In the genomic region with DNA sequence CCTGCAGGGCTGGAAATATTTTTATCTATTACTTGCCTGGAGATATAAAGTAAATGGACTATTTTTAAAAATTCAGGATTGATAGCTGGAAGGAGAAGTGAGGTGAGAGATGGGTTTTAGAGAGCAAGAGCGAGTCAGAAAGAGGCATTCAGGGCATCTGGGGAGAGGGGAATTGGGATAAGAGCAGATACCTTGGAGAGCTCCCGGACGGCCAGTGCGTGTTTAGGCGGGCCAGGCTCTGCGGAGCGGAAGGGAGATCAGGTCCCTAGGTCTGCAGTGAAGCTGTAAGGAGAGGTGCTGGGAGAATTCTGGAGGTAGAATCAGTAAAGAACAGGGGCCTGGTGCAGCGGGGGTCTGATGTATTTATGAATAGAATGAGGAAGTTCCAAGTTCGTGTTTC, we compare ENCODE assay signal across 9 cellular contexts. TPM values are rescaled to one million over a fixed set of nuclear protein-coding genes. Genes with fewer than 3 reads are reported as not detected.
DNase-seq lines count a peak whose midpoint lies in the region; ATAC-seq and TF ChIP-seq lines count a peak whose summit lies in the region.
"Had no signal": no experiment of that assay in that cellular context is flagged by ENCODE, and none has a peak within 500 bp of the region (broad histone marks: within the 10 kb centered on the region; RNA-seq: fewer than 3 reads in every experiment).

No MANE protein-coding gene starts in this region.

- no peak overlapping the region for H2AFZ ChIP-seq in hepatocyte

- H3K4me1 ChIP-seq in hepatocyte (ENCODE audit: insufficient read depth) (no peaks in the 10 kb centered on the region), uterus (no peaks in the 10 kb centered on the region)

- H3K79me2 ChIP-seq in hepatocyte: no peaks in the 10 kb centered on the region

- H3K27ac ChIP-seq in hepatocyte: no peak overlapping the region
- peak overlapping the region; percentile 27 for H3K27ac ChIP-seq in substantia nigra (ENCODE audit: low read depth, low read length, poor library complexity, severe bottlenecking)
- H3K27ac ChIP-seq in uterus: no peak overlapping the region
- H3K27ac ChIP-seq: thyroid gland had no signal

- no peak for DNase-seq in activated T-cell treated with anti-CD3 and anti-CD28 coated beads, Interleukin-2, amount 50 U/mL, for 72 hours
- DNase-seq in activated T-cell treated with anti-CD3 and anti-CD28 coated beads for 4 hours (no peak), hepatocyte (ENCODE audit: low spot score) (peak; percentile 68), substantia nigra (lab: John Stamatoyannopoulos, UW) (peak in 1 of 49 donors; percentile 23), uterus (no peak)
- DNase-seq in activated T-helper 1 cell treated with anti-CD3 and anti-CD28 coated beads, Interleukin-12 subunit alpha, Interleukin-12 subunit beta, Interleukin-2, Interleukin-4 antibody, amounts not matched to agents 30 ng/mL and 10 ng/mL and 1 ng/mL, durations not matched to agents 14 hours and 24 hours and 36 hours (ENCODE audit: low spot score): no peak
- DNase-seq in activated effector memory CD4-positive, alpha-beta T cell treated with anti-CD3 and anti-CD28 coated beads, Interleukin-2, amount 50 U/mL, for 16 hours: no peak
- DNase-seq: thyroid gland had no signal

- WGBS in hepatocyte (ENCODE audit: low lambda C conversion rate, missing lambda C conversion rate): 9% methylated on average over 9 of the region's 9 CpGs

- no peak overlapping the region for H3K4me2 ChIP-seq in hepatocyte

- H3K27me3 ChIP-seq in hepatocyte (peaks cover 11% of the 10 kb centered on the region), uterus (no peaks in the 10 kb centered on the region)
- H3K27me3 ChIP-seq: thyroid gland had no signal

- ATAC-seq in activated T-cell treated with anti-CD3 and anti-CD28 coated beads, Interleukin-2, amount 50 U/mL, for 72 hours (replicated peaks in 1 of 2): no peak
- ATAC-seq in GM18498 (IDR thresholded peaks at IDR 0.05; ENCODE audit: unreplicated experiment): no peak

- no peaks in the 10 kb centered on the region for H3K9me2 ChIP-seq in hepatocyte (replicated peaks; ENCODE audit: insufficient read depth)

- H4K20me1 ChIP-seq in hepatocyte (ENCODE audit: insufficient read depth, poor library complexity, severe bottlenecking): no peaks in the 10 kb centered on the region

- peak overlapping the region; percentile 94 for H3K27ac Mint-ChIP-seq in activated T-cell treated with anti-CD3 and anti-CD28 coated beads, Interleukin-2, amount 50 U/mL, for 72 hours
- peak overlapping the region; percentile 45 for H3K27ac Mint-ChIP-seq in activated T-helper 1 cell treated with anti-CD3 and anti-CD28 coated beads, Interleukin-12 subunit alpha, Interleukin-12 subunit beta, Interleukin-2, Interleukin-4 antibody, amounts not matched to agents 30 ng/mL and 10 ng/mL and 1 ng/mL, durations not matched to agents 14 hours and 24 hours and 36 hours

- H3K27me3 Mint-ChIP-seq in activated T-cell treated with anti-CD3 and anti-CD28 coated beads, Interleukin-2, amount 50 U/mL, for 72 hours (ENCODE audit: low read depth): no peaks in the 10 kb centered on the region
- no peaks in the 10 kb centered on the region for H3K27me3 Mint-ChIP-seq in activated T-helper 1 cell treated with anti-CD3 and anti-CD28 coated beads, Interleukin-12 subunit alpha, Interleukin-12 subunit beta, Interleukin-2, Interleukin-4 antibody, amounts not matched to agents 30 ng/mL and 10 ng/mL and 1 ng/mL, durations not matched to agents 14 hours and 24 hours and 36 hours (ENCODE audit: insufficient read depth)

- H3K4me1 Mint-ChIP-seq in activated T-cell treated with anti-CD3 and anti-CD28 coated beads, Interleukin-2, amount 50 U/mL, for 72 hours (ENCODE audit: low read depth): peaks cover 92% of the 10 kb centered on the region
- H3K4me1 Mint-ChIP-seq in activated T-helper 1 cell treated with anti-CD3 and anti-CD28 coated beads, Interleukin-12 subunit alpha, Interleukin-12 subunit beta, Interleukin-2, Interleukin-4 antibody, amounts not matched to agents 30 ng/mL and 10 ng/mL and 1 ng/mL, durations not matched to agents 14 hours and 24 hours and 36 hours (ENCODE audit: low read depth): peaks cover 89% of the 10 kb centered on the region

- peaks cover 1 to 18% of the 10 kb centered on the region in 2 donors for H3K36me3 Mint-ChIP-seq in activated T-cell treated with anti-CD3 and anti-CD28 coated beads, Interleukin-2, amount 50 U/mL, for 72 hours (ENCODE audit: insufficient read depth in 2 of 2)
- peaks cover 33% of the 10 kb centered on the region for H3K36me3 Mint-ChIP-seq in activated T-helper 1 cell treated with anti-CD3 and anti-CD28 coated beads, Interleukin-12 subunit alpha, Interleukin-12 subunit beta, Interleukin-2, Interleukin-4 antibody, amounts not matched to agents 30 ng/mL and 10 ng/mL and 1 ng/mL, durations not matched to agents 14 hours and 24 hours and 36 hours (ENCODE audit: low read depth)

- intact Hi-C loops in activated T-helper 1 cell treated with anti-CD3 and anti-CD28 coated beads, Interleukin-12 subunit alpha, Interleukin-12 subunit beta, Interleukin-2, Interleukin-4 antibody, amounts not matched to agents 30 ng/mL and 10 ng/mL and 1 ng/mL, durations not matched to agents 14 hours and 24 hours and 36 hours (cut with micrococcal nuclease): no loop called here
- intact Hi-C loops in uterus (cut with DNase I; ENCODE audit: low total_unique reads): no loop called here

- H3K36me3 ChIP-seq in hepatocyte (replicated peaks; ENCODE audit: insufficient read depth, low read depth) (no peaks in the 10 kb centered on the region), uterus (no peaks in the 10 kb centered on the region)
- H3K36me3 ChIP-seq: thyroid gland had no signal

- no peak overlapping the region for H3K4me3 ChIP-seq in hepatocyte
- no peak overlapping the region for H3K4me3 ChIP-seq in uterus
- H3K4me3 ChIP-seq: thyroid gland had no signal

- no peaks in the 10 kb centered on the region for H3K9me3 ChIP-seq in hepatocyte (ENCODE audit: low read depth)
- no peaks in the 10 kb centered on the region for H3K9me3 ChIP-seq in uterus
- H3K9me3 ChIP-seq: thyroid gland had no signal

- TF ChIP-seq CTCF in hepatocyte (IDR thresholded peaks at IDR 0.05; ENCODE audit: poor library complexity) (no peak), uterus (IDR thresholded peaks at IDR 0.05) (no peak)

- H3K9me3 Mint-ChIP-seq in activated T-cell treated with anti-CD3 and anti-CD28 coated beads, Interleukin-2, amount 50 U/mL, for 72 hours: no peaks in the 10 kb centered on the region
- H3K9me3 Mint-ChIP-seq in activated T-helper 1 cell treated with anti-CD3 and anti-CD28 coated beads, Interleukin-12 subunit alpha, Interleukin-12 subunit beta, Interleukin-2, Interleukin-4 antibody, amounts not matched to agents 30 ng/mL and 10 ng/mL and 1 ng/mL, durations not matched to agents 14 hours and 24 hours and 36 hours: no peaks in the 10 kb centered on the region

- TF ChIP-seq POLR2A in uterus (IDR thresholded peaks at IDR 0.05): no peak

- H3K4me3 Mint-ChIP-seq in activated T-cell treated with anti-CD3 and anti-CD28 coated beads, Interleukin-2, amount 50 U/mL, for 72 hours: no peak overlapping the region
- no peak overlapping the region for H3K4me3 Mint-ChIP-seq in activated T-helper 1 cell treated with anti-CD3 and anti-CD28 coated beads, Interleukin-12 subunit alpha, Interleukin-12 subunit beta, Interleukin-2, Interleukin-4 antibody, amounts not matched to agents 30 ng/mL and 10 ng/mL and 1 ng/mL, durations not matched to agents 14 hours and 24 hours and 36 hours

RNA-seq across cellular contexts. Expression of gene FAM83D, which starts 47.4 kb away (rescaled TPM):
- total RNA-seq in activated T-cell treated with anti-CD3 and anti-CD28 coated beads, Interleukin-2, amount 50 U/mL, for 72 hours: 10 to 100 TPM; 10.4 to 10.5 TPM
- 11.0 and 12.4 TPM in 2 replicates for total RNA-seq in activated T-helper 1 cell treated with anti-CD3 and anti-CD28 coated beads, Interleukin-12 subunit alpha, Interleukin-12 subunit beta, Interleukin-2, Interleukin-4 antibody, amounts not matched to agents 30 ng/mL and 10 ng/mL and 1 ng/mL, durations not matched to agents 14 hours and 24 hours and 36 hours
- 5.0 and 5.4 TPM in 2 replicates for total RNA-seq in hepatocyte
- 5.2 and 6.3 TPM in 2 replicates for polyA plus RNA-seq in hepatocyte
- 10 to 100 TPM in 1 of 4 donors, under 1 TPM in 1, not detected in 2; 0.61 to 15.1 TPM for total RNA-seq in uterus
